10 cellular contexts compared by ENCODE assay signal in the genomic region with DNA sequence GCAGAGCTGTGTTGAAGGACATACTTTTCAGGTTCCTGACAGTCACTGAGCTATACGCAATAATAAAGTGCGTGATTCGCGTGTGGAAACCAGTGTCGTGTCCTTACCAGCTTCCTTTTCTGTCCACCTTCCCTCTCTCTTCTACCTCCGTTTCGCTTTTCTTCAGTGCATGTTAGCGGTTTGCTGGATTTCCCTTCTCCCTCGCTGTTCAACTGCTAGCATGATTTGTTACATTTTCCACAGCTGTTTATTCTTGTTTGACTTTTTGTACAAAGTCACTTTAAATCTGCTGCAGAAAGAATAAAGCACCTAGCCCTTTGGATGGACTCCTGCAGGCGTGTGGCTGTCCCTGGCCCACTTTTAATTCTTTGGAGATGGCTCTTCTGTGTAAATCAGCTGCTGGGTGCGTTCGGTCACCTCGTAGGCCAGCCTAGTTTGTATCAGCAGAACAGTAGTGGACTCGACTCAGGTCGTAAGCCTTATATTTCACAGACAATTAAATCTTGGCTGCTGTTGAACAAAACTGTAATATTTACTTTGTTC. TPM values are rescaled to one million over a fixed set of nuclear protein-coding genes. Genes with fewer than 3 reads are reported as not detected.
A peak's percentile ranks its signal among the peaks of the same experiment; 100 is the strongest.
DNase-seq lines count a peak whose midpoint lies in the region; ATAC-seq and TF ChIP-seq lines count a peak whose summit lies in the region.
"Had no signal": no experiment of that assay in that cellular context is flagged by ENCODE, and none has a peak within 500 bp of the region (broad histone marks: within the 10 kb centered on the region; RNA-seq: fewer than 3 reads in every experiment).

No MANE protein-coding gene starts in this region.

- TF ChIP-seq POLR2A in spleen (IDR thresholded peaks at IDR 0.05) = no peak

- peak overlapping the region; percentile 20 to 68 (median 38) for H3K4me3 ChIP-seq in spleen

- WGBS in spleen, 5 donors = 7 to 12% (median 10%) methylated on average over 15 of the region's 15 CpGs

- H3K36me3 ChIP-seq in spleen = no peaks in the 10 kb centered on the region
- H3K36me3 ChIP-seq: adrenal gland had no signal

- peak overlapping the region in 1 of 8 donors; percentile 5 for H3K27ac ChIP-seq in spleen

- DNase-seq in DMS53 (lab: John Stamatoyannopoulos, UW) (peak; percentile 46), DMS53 treated with DMSO at 0.1 percent for 48 hours (lab: John Stamatoyannopoulos, UW; ENCODE audit: unreplicated experiment) (no peak), SK-N-DZ (ENCODE audit: low spot score) (peak; percentile 53), left ventricle myocardium superior (peak; percentile 49), spleen (no peak), EL (no peak)
- no peak for DNase-seq in activated CD4-positive, alpha-beta T cell treated with anti-CD3 and anti-CD28 coated beads for 1 hour
- DNase-seq: adrenal gland had no signal

- intact Hi-C loops in left ventricle myocardium superior (cut with micrococcal nuclease) = loop anchor here (10.0 kb wide), 1 partner anchor 146 kb away; no protein-coding TSS in a partner anchor
- intact Hi-C loops in spleen (cut with DNase I; ENCODE audit: low total_unique reads) = no loop called here

- TF ChIP-seq CTCF in spleen (IDR thresholded peaks at IDR 0.05 in 8 of 11, conservative IDR thresholded peaks at IDR 0.05 in 3 of 11) = no peak

- H3K4me1 ChIP-seq in spleen = peaks cover 13 to 22% (median 19%) of the 10 kb centered on the region in 6 donors

- peaks cover 0 to 99% (median 77%) of the 10 kb centered on the region in 7 donors for H3K27me3 ChIP-seq in spleen (replicated peaks in 1 of 7)

- H3K9me3 ChIP-seq in spleen = no peaks in the 10 kb centered on the region
- H3K9me3 ChIP-seq: adrenal gland had no signal

- ATAC-seq in left ventricle myocardium superior (peak; percentile 40), GM21528 (IDR thresholded peaks at IDR 0.05; ENCODE audit: low FRiP score, unreplicated experiment) (no peak)

RNA-seq across cellular contexts. Expression of a gene that starts 8.9 kb away (rescaled TPM):
- 257 and 444 TPM in 2 replicates for polyA plus RNA-seq in SK-N-DZ (2014; cell fraction: cytosol; rRNA removed)
- polyA plus RNA-seq in SK-N-DZ (2014; cell fraction: nucleus; rRNA removed) = 378 and 426 TPM in 2 replicates
- 180 TPM for total RNA-seq in left ventricle myocardium superior
- 1 to 10 TPM in 5 of 7 donors, under 1 TPM in 2; 0.80 to 6.3 (median 1.5) TPM for total RNA-seq in spleen
- polyA plus RNA-seq in spleen = 1 to 10 TPM in 2 of 3 donors, under 1 TPM in 1; 0.93 to 3.8 (median 2.4) TPM
- total RNA-seq: renal cortical epithelial cell had no signal

Comparison
In these comparisons a context has a peak if more than half of its experiments do, and no peak if none do; other contexts are left out.
1. DNase-seq: peak in DMS53 (single experiment), SK-N-DZ (single experiment) and left ventricle myocardium superior (single experiment); none in DMS53 treated with DMSO at 0.1 percent for 48 hours (single experiment), spleen (single experiment), activated CD4-positive, alpha-beta T cell treated with anti-CD3 and anti-CD28 coated beads for 1 hour (single experiment) and EL (single experiment).
2. RNA of a gene that starts 8.9 kb away (total RNA-seq): 180 TPM in left ventricle myocardium superior (single experiment); 0.80 to 6.3 TPM in spleen; every median in the first group is over 10 times any median in the second.